Comparison of ENCODE assay signal across 9 cellular contexts in genomic region chr19:41409288-41409687, GRCh38. TPM values are rescaled to one million over a fixed set of nuclear protein-coding genes. Genes with fewer than 3 reads are reported as not detected.
DNase-seq lines count a peak whose midpoint lies in the region; ATAC-seq, FAIRE-seq and TF ChIP-seq lines count a peak whose summit lies in the region.
"Had no signal": no experiment of that assay in that cellular context is flagged by ENCODE, and none has a peak within 500 bp of the region (broad histone marks: within the 10 kb centered on the region; RNA-seq: fewer than 3 reads in every experiment).

No MANE protein-coding gene starts in this region.

- TF ChIP-seq CTCF in K562 (IDR thresholded peaks at IDR 0.05 in 2 of 3, conservative IDR thresholded peaks at IDR 0.05 in 1 of 3; ENCODE audit: insufficient read depth in 2 of 3, low read depth in 1 of 3, low read length in 3 of 3): no peak

- H2AFZ ChIP-seq in K562 (ENCODE audit: low read depth, low read length): no peak overlapping the region

- H3K9ac ChIP-seq in K562 (ENCODE audit: insufficient read depth in 1 of 2, low read depth in 2 of 2, low read length in 2 of 2): no peak overlapping the region; a peak in 1 of 4 replicates

- H3K9me3 Mint-ChIP-seq in activated T-cell treated with anti-CD3 and anti-CD28 coated beads, Interleukin-2, amount 50 U/mL, for 24 hours: no peaks in the 10 kb centered on the region
- no peaks in the 10 kb centered on the region for H3K9me3 Mint-ChIP-seq in activated T-cell treated with anti-CD3 and anti-CD28 coated beads, Interleukin-2, amount 50 U/mL, for 72 hours

- H3K9me1 ChIP-seq in K562 (ENCODE audit: control insufficient read depth, insufficient read depth, low read length): no peaks in the 10 kb centered on the region

- WGBS in K562 (ENCODE audit: insufficient coverage, low coverage, missing lambda C conversion rate): 27% methylated on average over 4 of the region's 4 CpGs

- no peaks in the 10 kb centered on the region for H3K27me3 Mint-ChIP-seq in activated T-cell treated with anti-CD3 and anti-CD28 coated beads, Interleukin-2, amount 50 U/mL, for 24 hours
- no peaks in the 10 kb centered on the region for H3K27me3 Mint-ChIP-seq in activated T-cell treated with anti-CD3 and anti-CD28 coated beads, Interleukin-2, amount 50 U/mL, for 72 hours (ENCODE audit: low read depth)

- H3K4me2 ChIP-seq in K562 (ENCODE audit: insufficient read depth, low read length): peak overlapping the region; percentile 16; the same call in 1 of the 2 replicates

- H3K4me1 ChIP-seq in K562 (replicated peaks in 1 of 2; ENCODE audit: control insufficient read depth in 2 of 2, insufficient read depth in 2 of 2, low read length in 2 of 2): peaks cover 7 to 12% of the 10 kb centered on the region in 2 experiments; a peak in 4 of 5 replicates

- peaks cover 20% of the 10 kb centered on the region; the same call in 1 of the 3 replicates for H3K36me3 ChIP-seq in K562 (ENCODE audit: control insufficient read depth, insufficient read depth, low read length)

- intact Hi-C loops in K562 (cut with micrococcal nuclease): no loop called here

- DNase-seq in activated T-cell treated with anti-CD3 and anti-CD28 coated beads, Interleukin-2, amount 50 U/mL, for 24 hours: no peak
- DNase-seq in activated T-cell treated with anti-CD3 and anti-CD28 coated beads, Interleukin-2, amount 50 U/mL, for 72 hours: no peak
- peak in 2 of 4 experiments; percentile 22 to 49 for DNase-seq in K562 (ENCODE audit: extremely low read depth in 1 of 4, low spot score in 3 of 4)
- peak; percentile 82 for DNase-seq in kidney tubule cell (ENCODE audit: low spot score)
- DNase-seq in ureter (ENCODE audit: low spot score): peak; percentile 65
- no peak for DNase-seq in frontal cortex (ENCODE audit: low spot score in 2 of 2)
- DNase-seq: activated CD8-positive, alpha-beta memory T cell treated with anti-CD3 and anti-CD28 coated beads, Interleukin-2, amount 50 U/mL, for 4 hours had no signal

- peak overlapping the region; percentile 42 for H3K27ac Mint-ChIP-seq in activated T-cell treated with anti-CD3 and anti-CD28 coated beads, Interleukin-2, amount 50 U/mL, for 24 hours
- H3K27ac Mint-ChIP-seq in activated T-cell treated with anti-CD3 and anti-CD28 coated beads, Interleukin-2, amount 50 U/mL, for 72 hours: no peak overlapping the region

- CTCF ChIA-PET in K562 (lab: Yijun Ruan, JAX; ENCODE audit: low intra/inter-chr PET ratio): no interaction called here

- TF ChIP-seq EP300 in K562 (IDR thresholded peaks at IDR 0.05; ENCODE audit: low read length): no peak

- H4K20me1 ChIP-seq in K562 (replicated peaks; ENCODE audit: control insufficient read depth, insufficient read depth, low read length): no peaks in the 10 kb centered on the region

- H3K27me3 ChIP-seq in K562 (ENCODE audit: control insufficient read depth in 2 of 2, insufficient read depth in 2 of 2, low read length in 2 of 2): no peaks in the 10 kb centered on the region

- no peak for TF ChIP-seq RAD21 in K562 (CRISPR knock-in tag; conservative IDR thresholded peaks at IDR 0.05 in 1 of 2, IDR thresholded peaks at IDR 0.05 in 1 of 2)

- H3K4me1 Mint-ChIP-seq in activated T-cell treated with anti-CD3 and anti-CD28 coated beads, Interleukin-2, amount 50 U/mL, for 24 hours (ENCODE audit: low read depth): peaks cover 13% of the 10 kb centered on the region
- H3K4me1 Mint-ChIP-seq in activated T-cell treated with anti-CD3 and anti-CD28 coated beads, Interleukin-2, amount 50 U/mL, for 72 hours (ENCODE audit: low read depth): peaks cover 10% of the 10 kb centered on the region

- peaks cover 39% of the 10 kb centered on the region for H3K36me3 Mint-ChIP-seq in activated T-cell treated with anti-CD3 and anti-CD28 coated beads, Interleukin-2, amount 50 U/mL, for 24 hours (ENCODE audit: low read depth)
- H3K36me3 Mint-ChIP-seq in activated T-cell treated with anti-CD3 and anti-CD28 coated beads, Interleukin-2, amount 50 U/mL, for 72 hours (ENCODE audit: insufficient read depth in 2 of 2): peaks cover 0 to 2% of the 10 kb centered on the region in 2 donors

- no peak overlapping the region for H3K4me3 ChIP-seq in K562

- BruUV-seq in K562 (replicated peaks; lab: Mats Ljungman, UMichigan): no TSS peak

- no peak overlapping the region for H3K4me3 Mint-ChIP-seq in activated T-cell treated with anti-CD3 and anti-CD28 coated beads, Interleukin-2, amount 50 U/mL, for 24 hours
- no peak overlapping the region for H3K4me3 Mint-ChIP-seq in activated T-cell treated with anti-CD3 and anti-CD28 coated beads, Interleukin-2, amount 50 U/mL, for 72 hours

- in situ Hi-C loops in K562 (cut with MboI): no loop called here

- FAIRE-seq in K562 (lab: Jason Lieb, UNC) (peak; percentile 63), frontal cortex (lab: Jason Lieb, UNC) (no peak)

- H3K27ac ChIP-seq in K562 (ENCODE audit: extremely low read depth, low read depth, low read length): 0 out of 3 replicates have a peak overlapping the region, but pooled peaks have one; percentile 25

- POLR2A ChIA-PET in K562 (lab: Yijun Ruan, JAX): interaction anchor here (1.8 to 2.4 kb wide), 2 partner anchors 11 to 19 kb away, joined by 6 to 11 read pairs; partner anchors contain the start of gene B3GNT8

- no peaks in the 10 kb centered on the region for H3K79me2 ChIP-seq in K562 (ENCODE audit: control insufficient read depth, insufficient read depth, low read length)

- no peak for ATAC-seq in activated T-cell treated with anti-CD3 and anti-CD28 coated beads, Interleukin-2, amount 50 U/mL, for 72 hours (replicated peaks in 1 of 2)
- ATAC-seq in K562 (peak; percentile 53), GM18520 (IDR thresholded peaks at IDR 0.05; ENCODE audit: unreplicated experiment) (no peak), HG02571 (IDR thresholded peaks at IDR 0.05; ENCODE audit: unreplicated experiment) (no peak)

- H3K9me3 ChIP-seq in K562 (replicated peaks; ENCODE audit: control insufficient read depth, insufficient read depth, low read depth, low read length): no peaks in the 10 kb centered on the region

- TF ChIP-seq POLR2A in K562 (conservative IDR thresholded peaks at IDR 0.05): no peak

RNA-seq across cellular contexts. Expression of gene BCKDHA, which starts 11.7 kb away (rescaled TPM):
- total RNA-seq in activated T-cell treated with anti-CD3 and anti-CD28 coated beads, Interleukin-2, amount 50 U/mL, for 72 hours: 10 to 100 TPM; 18.4 to 21.6 TPM
- total RNA-seq in K562 (2011; cell fraction: chromatin; rRNA removed; ENCODE audit: low replicate concordance): 10.6 and 34.3 TPM in 2 replicates
- total RNA-seq in K562 (2011; cell fraction: nucleolus; rRNA removed): 28.8 and 36.0 TPM in 2 replicates
- total RNA-seq in K562 (2011; cell fraction: nucleoplasm; rRNA removed): 11.3 and 14.4 TPM in 2 replicates
- total RNA-seq in K562 (2014; rRNA removed): 44.5 and 52.5 TPM in 2 replicates
- 2.0 and 4.8 TPM in 2 replicates for total RNA-seq in K562 (2014; rRNA removed; fragmentation: Illumina TruSeq; extraction: Trizol)
- total RNA-seq in K562 (2015; rRNA removed; fragmentation: Illumina TruSeq; extraction: Trizol): 10.6 and 14.0 TPM in 2 replicates
- 14.6 and 16.6 TPM in 2 replicates for total RNA-seq in K562 (2021)
- 14.1 and 30.0 TPM in 2 replicates for polyA plus RNA-seq in K562 (2011; rRNA removed)
- 42.6 and 93.8 TPM in 2 replicates for polyA plus RNA-seq in K562 (2011; cell fraction: cytosol; rRNA removed)
- polyA plus RNA-seq in K562 (2011; cell fraction: nucleus; rRNA removed): 46.1 and 46.4 TPM in 2 replicates
- 18.7 and 29.6 TPM in 2 replicates for polyA plus RNA-seq in K562 (2012)
- polyA plus RNA-seq in K562 (2014; fragmentation: Illumina TruSeq; extraction: Trizol): 24.0 and 28.8 TPM in 2 replicates
- polyA plus RNA-seq in K562 (2014; fragmentation: Nextera tagmentation; extraction: Ambion mirVana): 1 to 10 TPM; 4.5 to 6.4 TPM
- polyA plus RNA-seq in K562 (2014; rRNA removed): 23.0 and 26.9 TPM in 2 replicates
- 6.4 and 7.1 TPM in 2 replicates for polyA minus RNA-seq in K562 (2011; rRNA and poly(A)+ RNA removed)
- 22.1 and 33.9 TPM in 2 replicates for polyA minus RNA-seq in K562 (2011; cell fraction: cytosol; rRNA and poly(A)+ RNA removed)
- 11.6 and 15.8 TPM in 2 replicates for polyA minus RNA-seq in K562 (2011; cell fraction: nucleus; rRNA and poly(A)+ RNA removed)
- 19.8 TPM for total RNA-seq in ureter
- 28.1 TPM for total RNA-seq in frontal cortex

RNA-seq across cellular contexts. Expression of gene EXOSC5, which starts 12.1 kb away (rescaled TPM):
- 10 to 100 TPM; 30.3 to 30.7 TPM for total RNA-seq in activated T-cell treated with anti-CD3 and anti-CD28 coated beads, Interleukin-2, amount 50 U/mL, for 72 hours
- total RNA-seq in K562 (2011; cell fraction: chromatin; rRNA removed; ENCODE audit: low replicate concordance): 10.4 and 27.0 TPM in 2 replicates
- total RNA-seq in K562 (2011; cell fraction: nucleolus; rRNA removed): 28.7 and 35.4 TPM in 2 replicates
- total RNA-seq in K562 (2011; cell fraction: nucleoplasm; rRNA removed): 18.0 and 19.2 TPM in 2 replicates
- total RNA-seq in K562 (2014; rRNA removed) (37.8 and 47.1 TPM in 2 replicates), K562 (2014; rRNA removed; fragmentation: Illumina TruSeq; extraction: Trizol) (8.6 and 10.9 TPM in 2 replicates), K562 (2015; rRNA removed; fragmentation: Illumina TruSeq; extraction: Trizol) (32.5 and 35.0 TPM in 2 replicates), K562 (2021) (59.7 and 66.0 TPM in 2 replicates), ureter (21.6 TPM), frontal cortex (14.7 TPM)
- polyA plus RNA-seq in K562 (2011; rRNA removed) (43.3 and 53.6 TPM in 2 replicates), K562 (2014; fragmentation: Illumina TruSeq; extraction: Trizol) (22.3 and 47.3 TPM in 2 replicates), K562 (2014; fragmentation: Nextera tagmentation; extraction: Ambion mirVana) (10 to 100 TPM; 15.1 to 41.8 TPM), K562 (2014; rRNA removed) (75.5 and 76.1 TPM in 2 replicates)
- 64.2 and 117 TPM in 2 replicates for polyA plus RNA-seq in K562 (2011; cell fraction: cytosol; rRNA removed)
- 33.3 and 35.8 TPM in 2 replicates for polyA plus RNA-seq in K562 (2011; cell fraction: nucleus; rRNA removed)
- polyA plus RNA-seq in K562 (2012): 51.8 and 96.9 TPM in 2 replicates
- polyA minus RNA-seq in K562 (2011; rRNA and poly(A)+ RNA removed): 8.8 and 12.2 TPM in 2 replicates
- polyA minus RNA-seq in K562 (2011; cell fraction: cytosol; rRNA and poly(A)+ RNA removed): 19.4 and 42.8 TPM in 2 replicates
- 10.1 and 11.0 TPM in 2 replicates for polyA minus RNA-seq in K562 (2011; cell fraction: nucleus; rRNA and poly(A)+ RNA removed)

RNA-seq across cellular contexts. Expression of gene B3GNT8, which starts 17.9 kb away (rescaled TPM):
- total RNA-seq in activated T-cell treated with anti-CD3 and anti-CD28 coated beads, Interleukin-2, amount 50 U/mL, for 72 hours: 1 to 10 TPM in 1 of 2 donors, not detected in 1; 1.1 TPM
- 0.35 and 1.2 TPM in 2 replicates for total RNA-seq in K562 (2011; cell fraction: chromatin; rRNA removed; ENCODE audit: low replicate concordance)
- total RNA-seq in K562 (2011; cell fraction: nucleolus; rRNA removed): 2.5 and 3.7 TPM in 2 replicates
- 0.66 TPM in 1 of 2 replicates, not detected in the other for total RNA-seq in K562 (2011; cell fraction: nucleoplasm; rRNA removed)
- 1.00 and 2.3 TPM in 2 replicates for total RNA-seq in K562 (2014; rRNA removed)
- not detected in 2 replicates for total RNA-seq in K562 (2014; rRNA removed; fragmentation: Illumina TruSeq; extraction: Trizol)
- total RNA-seq in K562 (2015; rRNA removed; fragmentation: Illumina TruSeq; extraction: Trizol): 0.83 and 0.90 TPM in 2 replicates
- total RNA-seq in K562 (2021): 2.9 and 3.4 TPM in 2 replicates
- 0.23 and 0.35 TPM in 2 replicates for polyA plus RNA-seq in K562 (2011; rRNA removed)
- polyA plus RNA-seq in K562 (2011; cell fraction: cytosol; rRNA removed): 0.18 and 0.86 TPM in 2 replicates
- polyA plus RNA-seq in K562 (2011; cell fraction: nucleus; rRNA removed): 0.25 and 0.50 TPM in 2 replicates
- polyA plus RNA-seq in K562 (2012): 2.8 and 5.4 TPM in 2 replicates
- 0.21 and 2.0 TPM in 2 replicates for polyA plus RNA-seq in K562 (2014; fragmentation: Illumina TruSeq; extraction: Trizol)
- under 1 TPM in 1 of 2 experiments, not detected in 1; 0.11 TPM for polyA plus RNA-seq in K562 (2014; fragmentation: Nextera tagmentation; extraction: Ambion mirVana)
- polyA plus RNA-seq in K562 (2014; rRNA removed): 0.65 and 1.3 TPM in 2 replicates
- polyA minus RNA-seq in K562 (2011; rRNA and poly(A)+ RNA removed): 0.09 and 0.28 TPM in 2 replicates
- polyA minus RNA-seq in K562 (2011; cell fraction: cytosol; rRNA and poly(A)+ RNA removed): 1.8 TPM in 1 of 2 replicates, not detected in the other
- polyA minus RNA-seq in K562 (2011; cell fraction: nucleus; rRNA and poly(A)+ RNA removed): 0.67 and 0.81 TPM in 2 replicates
- total RNA-seq in ureter: 4.6 TPM
- 2.0 TPM for total RNA-seq in frontal cortex

RNA-seq across cellular contexts. Expression of gene DMAC2, which starts 30.4 kb away (rescaled TPM):
- 10 to 100 TPM; 59.9 to 66.6 TPM for total RNA-seq in activated T-cell treated with anti-CD3 and anti-CD28 coated beads, Interleukin-2, amount 50 U/mL, for 72 hours
- 25.5 and 29.9 TPM in 2 replicates for total RNA-seq in K562 (2011; cell fraction: chromatin; rRNA removed; ENCODE audit: low replicate concordance)
- total RNA-seq in K562 (2011; cell fraction: nucleolus; rRNA removed): 19.3 and 23.6 TPM in 2 replicates
- 29.0 and 48.6 TPM in 2 replicates for total RNA-seq in K562 (2011; cell fraction: nucleoplasm; rRNA removed)
- total RNA-seq in K562 (2014; rRNA removed) (39.1 and 43.5 TPM in 2 replicates), K562 (2014; rRNA removed; fragmentation: Illumina TruSeq; extraction: Trizol) (33.0 and 34.1 TPM in 2 replicates), K562 (2015; rRNA removed; fragmentation: Illumina TruSeq; extraction: Trizol) (43.1 and 43.2 TPM in 2 replicates), K562 (2021) (51.5 and 55.0 TPM in 2 replicates), ureter (33.6 TPM), frontal cortex (15.5 TPM)
- polyA plus RNA-seq in K562 (2011; rRNA removed) (45.3 and 64.1 TPM in 2 replicates), K562 (2014; fragmentation: Illumina TruSeq; extraction: Trizol) (58.1 and 59.4 TPM in 2 replicates), K562 (2014; fragmentation: Nextera tagmentation; extraction: Ambion mirVana) (10 to 100 TPM; 12.9 to 20.2 TPM), K562 (2014; rRNA removed) (61.0 and 61.2 TPM in 2 replicates)
- 92.7 and 108 TPM in 2 replicates for polyA plus RNA-seq in K562 (2011; cell fraction: cytosol; rRNA removed)
- 33.7 and 36.8 TPM in 2 replicates for polyA plus RNA-seq in K562 (2011; cell fraction: nucleus; rRNA removed)
- polyA plus RNA-seq in K562 (2012): 51.4 and 59.0 TPM in 2 replicates
- 49.5 and 56.9 TPM in 2 replicates for polyA minus RNA-seq in K562 (2011; rRNA and poly(A)+ RNA removed)
- 29.7 and 36.7 TPM in 2 replicates for polyA minus RNA-seq in K562 (2011; cell fraction: cytosol; rRNA and poly(A)+ RNA removed)
- polyA minus RNA-seq in K562 (2011; cell fraction: nucleus; rRNA and poly(A)+ RNA removed): 7.0 and 9.7 TPM in 2 replicates

RNA-seq across cellular contexts. Expression of gene TMEM91, which starts 33.0 kb away (rescaled TPM):
- total RNA-seq in activated T-cell treated with anti-CD3 and anti-CD28 coated beads, Interleukin-2, amount 50 U/mL, for 72 hours: 10 to 100 TPM; 12.3 to 12.8 TPM
- 24.4 and 50.0 TPM in 2 replicates for total RNA-seq in K562 (2011; cell fraction: chromatin; rRNA removed; ENCODE audit: low replicate concordance)
- total RNA-seq in K562 (2011; cell fraction: nucleolus; rRNA removed): 29.5 and 29.9 TPM in 2 replicates
- total RNA-seq in K562 (2011; cell fraction: nucleoplasm; rRNA removed): 34.4 and 41.6 TPM in 2 replicates
- 2.8 and 4.3 TPM in 2 replicates for total RNA-seq in K562 (2014; rRNA removed)
- 1.5 and 1.6 TPM in 2 replicates for total RNA-seq in K562 (2014; rRNA removed; fragmentation: Illumina TruSeq; extraction: Trizol)
- 1.7 and 1.8 TPM in 2 replicates for total RNA-seq in K562 (2015; rRNA removed; fragmentation: Illumina TruSeq; extraction: Trizol)
- total RNA-seq in K562 (2021): 2.3 and 2.7 TPM in 2 replicates
- polyA plus RNA-seq in K562 (2011; rRNA removed): 3.0 and 3.9 TPM in 2 replicates
- 2.3 and 3.1 TPM in 2 replicates for polyA plus RNA-seq in K562 (2011; cell fraction: cytosol; rRNA removed)
- 18.6 and 23.2 TPM in 2 replicates for polyA plus RNA-seq in K562 (2011; cell fraction: nucleus; rRNA removed)
- polyA plus RNA-seq in K562 (2012): 2.8 and 6.9 TPM in 2 replicates
- 3.0 and 3.1 TPM in 2 replicates for polyA plus RNA-seq in K562 (2014; fragmentation: Illumina TruSeq; extraction: Trizol)
- 1 to 10 TPM; 1.2 to 1.8 TPM for polyA plus RNA-seq in K562 (2014; fragmentation: Nextera tagmentation; extraction: Ambion mirVana)
- polyA plus RNA-seq in K562 (2014; rRNA removed): 3.1 and 5.2 TPM in 2 replicates
- polyA minus RNA-seq in K562 (2011; rRNA and poly(A)+ RNA removed): 1.9 and 2.4 TPM in 2 replicates
- polyA minus RNA-seq in K562 (2011; cell fraction: cytosol; rRNA and poly(A)+ RNA removed): 2.0 and 3.7 TPM in 2 replicates
- polyA minus RNA-seq in K562 (2011; cell fraction: nucleus; rRNA and poly(A)+ RNA removed): 5.4 and 6.3 TPM in 2 replicates
- total RNA-seq in ureter: 12.2 TPM
- total RNA-seq in frontal cortex: 6.5 TPM

Comparison
In these comparisons a context has a peak if more than half of its experiments do, and no peak if none do; other contexts are left out.
1. DNase-seq: peak in kidney tubule cell (single experiment) and ureter (single experiment); none in activated T-cell treated with anti-CD3 and anti-CD28 coated beads, Interleukin-2, amount 50 U/mL, for 24 hours (single experiment), activated T-cell treated with anti-CD3 and anti-CD28 coated beads, Interleukin-2, amount 50 U/mL, for 72 hours (0 of 2) and frontal cortex (0 of 2).